ENCODE assay signal across 10 cellular contexts in the genomic region with DNA sequence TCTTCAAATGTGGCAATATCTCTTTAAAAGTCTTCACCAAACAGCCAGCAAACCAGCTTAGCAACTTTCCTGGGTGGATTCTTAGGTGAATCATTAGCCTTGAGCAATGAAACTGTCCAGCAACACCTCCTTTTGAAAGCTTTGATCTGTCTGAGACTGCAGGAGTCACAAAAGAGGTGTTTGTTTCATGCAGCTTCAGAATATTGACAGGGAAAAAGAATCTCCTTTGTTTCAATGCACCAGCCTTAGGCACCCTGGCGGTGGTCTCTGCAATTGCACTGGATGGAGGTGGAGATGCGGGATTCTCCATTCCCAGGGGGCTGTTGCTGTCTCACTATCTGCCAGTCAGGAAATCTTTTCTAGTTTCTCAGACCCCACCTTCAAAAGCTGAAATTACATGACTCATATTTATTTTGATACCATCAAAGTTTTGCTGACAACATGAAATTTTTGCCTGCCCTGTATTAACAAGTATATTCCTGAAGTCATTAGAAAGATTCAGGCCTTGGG.
DNase-seq lines count a peak whose midpoint lies in the region; ATAC-seq and TF ChIP-seq lines count a peak whose summit lies in the region.
"Had no signal": no experiment of that assay in that cellular context is flagged by ENCODE, and none has a peak within 500 bp of the region (broad histone marks: within the 10 kb centered on the region; RNA-seq: fewer than 3 reads in every experiment).

No MANE protein-coding gene starts in this region.

- peak overlapping the region; percentile 60; the same call in 1 of the 2 replicates for H3K27ac ChIP-seq in C4-2B

- in situ Hi-C loops in HAP-1 (cut with MboI; ENCODE audit: low sequenced_read_pairs), result no loop called here

- H3K27me3 ChIP-seq in HAP-1 (ENCODE audit: low read depth), result no peaks in the 10 kb centered on the region

- no peaks in the 10 kb centered on the region for H3K9me3 ChIP-seq in HAP-1

- peak; percentile 66 for TF ChIP-seq CTCF in C4-2B (conservative IDR thresholded peaks at IDR 0.05)

- ATAC-seq in GM18873 (IDR thresholded peaks at IDR 0.05; ENCODE audit: low FRiP score, unreplicated experiment) (no peak), GM19324 (IDR thresholded peaks at IDR 0.05; ENCODE audit: low FRiP score, unreplicated experiment) (no peak)

- peaks cover 27% of the 10 kb centered on the region for H3K4me1 ChIP-seq in HAP-1

- peak; percentile 78 to 81 for DNase-seq in HAP-1 (ENCODE audit: low spot score in 2 of 2)
- peak; percentile 23 for DNase-seq in RPMI7951 (ENCODE audit: low read depth)
- DNase-seq in islet precursor cell, result peak; percentile 95
- DNase-seq in nucleus accumbens (lab: John Stamatoyannopoulos, UW), result no peak
- DNase-seq in activated CD4-positive, CD25-positive, alpha-beta regulatory T cell (lab: John Stamatoyannopoulos, UW), result no peak
- DNase-seq: CD4-positive, alpha-beta T cell; NCI-H146 had no signal

- no peak overlapping the region for H3K4me3 ChIP-seq in HAP-1

- H3K36me3 ChIP-seq in HAP-1 (replicated peaks), result no peaks in the 10 kb centered on the region

Comparison
In these comparisons a context has a peak if more than half of its experiments do, and no peak if none do; other contexts are left out.
1. DNase-seq: peak in HAP-1 (2 of 2), RPMI7951 (single experiment) and islet precursor cell (single experiment); none in nucleus accumbens (0 of 56) and activated CD4-positive, CD25-positive, alpha-beta regulatory T cell (0 of 4).